In the genomic region with DNA sequence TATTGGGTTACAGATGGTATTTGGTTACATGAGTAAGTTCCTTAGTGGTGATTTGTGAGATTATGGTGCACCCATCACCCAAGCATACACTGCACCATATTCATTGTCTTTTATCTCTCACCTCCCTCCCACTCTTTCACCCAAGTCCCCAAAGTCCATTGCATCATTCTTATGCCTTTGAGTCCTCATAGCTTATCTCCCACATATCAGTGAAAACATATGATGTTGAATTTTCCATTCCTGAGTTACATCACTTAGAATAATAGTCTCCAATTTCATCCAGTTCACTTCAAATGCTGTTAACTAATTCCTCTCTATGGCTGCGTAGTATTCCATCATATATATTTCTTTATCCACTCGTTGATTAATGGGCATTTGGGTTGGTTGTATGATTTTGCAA, we compare ENCODE assay signal across 28 cellular contexts.
"Had no signal": no experiment of that assay in that cellular context is flagged by ENCODE, and none has a peak within 500 bp of the region (broad histone marks: within the 10 kb centered on the region; RNA-seq: fewer than 3 reads in every experiment).

No MANE protein-coding gene starts in this region.

- H3K4me3 ChIP-seq: colonic mucosa, coronary artery, dorsolateral prefrontal cortex, esophagus muscularis mucosa, esophagus squamous epithelium, gastrocnemius medialis, gastroesophageal sphincter, heart left ventricle, heart right ventricle had no signal

- DNase-seq: colonic mucosa; cortex of kidney; dermis blood vessel endothelial cell; dorsolateral prefrontal cortex; effector CD4-positive, alpha-beta T cell; effector CD8-positive, alpha-beta T cell; effector memory CD4-positive, alpha-beta T cell; effector memory CD8-positive, alpha-beta T cell; endodermal cell; erythroblast; esophagus squamous epithelium; foreskin fibroblast; foreskin keratinocyte; foreskin melanocyte; gastrocnemius medialis; glutamatergic neuron; head of caudate nucleus; heart left ventricle; heart right ventricle had no signal

- H3K27ac ChIP-seq: colonic mucosa, coronary artery, dorsolateral prefrontal cortex, epithelial cell of prostate, esophagus muscularis mucosa, esophagus squamous epithelium, foreskin keratinocyte, gastrocnemius medialis, gastroesophageal sphincter, heart left ventricle, heart right ventricle had no signal

- H3K9me3 ChIP-seq: colonic mucosa had no signal

- FAIRE-seq: colon, endometrium, endothelial cell of umbilical vein, frontal cortex had no signal

- H3K4me1 ChIP-seq: colonic mucosa, esophagus muscularis mucosa, esophagus squamous epithelium, foreskin keratinocyte, gastrocnemius medialis, gastroesophageal sphincter, heart left ventricle, heart right ventricle had no signal

- H3K36me3 ChIP-seq: colonic mucosa, esophagus muscularis mucosa, esophagus squamous epithelium, gastrocnemius medialis, gastroesophageal sphincter, heart left ventricle, heart right ventricle had no signal

- H3K27me3 ChIP-seq: colonic mucosa, dorsolateral prefrontal cortex, esophagus muscularis mucosa, esophagus squamous epithelium, foreskin keratinocyte, gastrocnemius medialis, gastroesophageal sphincter, heart left ventricle had no signal

- ATAC-seq: effector memory CD8-positive, alpha-beta T cell; esophagus mucosa; foreskin keratinocyte; gastrocnemius medialis; gastroesophageal sphincter; heart left ventricle; heart right ventricle had no signal
